In the genomic region with DNA sequence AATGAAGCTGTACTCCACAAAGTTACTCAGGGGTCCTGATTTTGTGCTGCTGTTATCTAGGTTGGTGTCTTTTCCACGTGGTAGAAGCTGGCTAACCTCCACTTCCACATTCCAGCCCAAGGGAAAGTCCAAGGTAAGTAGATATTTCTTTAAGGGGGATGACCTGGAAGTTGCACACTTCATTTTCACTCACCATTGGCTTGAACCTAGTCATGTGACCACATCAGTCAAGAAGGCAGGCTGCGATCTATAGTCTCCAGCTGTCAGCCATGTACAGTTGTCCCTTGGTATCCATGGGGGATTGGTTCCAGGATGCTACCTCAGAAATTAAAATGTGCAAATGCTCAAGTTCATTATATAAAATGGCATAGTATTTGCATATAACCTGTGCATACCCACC, we compare ENCODE assay signal across 22 cellular contexts.
"Had no signal": no experiment of that assay in that cellular context is flagged by ENCODE, and none has a peak within 500 bp of the region (broad histone marks: within the 10 kb centered on the region; RNA-seq: fewer than 3 reads in every experiment).

No MANE protein-coding gene starts in this region.

- H3K27ac ChIP-seq: coronary artery, dorsolateral prefrontal cortex, esophagus muscularis mucosa, foreskin keratinocyte, gastroesophageal sphincter, heart left ventricle, hepatocyte, left lung, lower lobe of right lung had no signal

- H3K79me2 ChIP-seq: hepatocyte had no signal

- DNase-seq: dermis blood vessel endothelial cell; dorsolateral prefrontal cortex; effector CD4-positive, alpha-beta T cell; effector memory CD4-positive, alpha-beta T cell; foreskin keratinocyte; heart left ventricle; hypothalamus; immature natural killer cell; islet precursor cell; left cardiac atrium; left lung; left ventricle myocardium superior; lower lobe of right lung; mesenchymal stem cell; mucosa of descending colon had no signal

- FAIRE-seq: colon, endothelial cell of umbilical vein, frontal cortex had no signal

- H2AFZ ChIP-seq: hepatocyte had no signal

- H3K9me3 ChIP-seq: gastroesophageal sphincter, lower lobe of right lung, mucosa of descending colon had no signal

- H3K4me2 ChIP-seq: hepatocyte had no signal

- H3K4me1 ChIP-seq: esophagus muscularis mucosa, gastroesophageal sphincter, heart left ventricle, left lung, lower lobe of right lung had no signal

- H3K36me3 ChIP-seq: esophagus muscularis mucosa, gastroesophageal sphincter, heart left ventricle, left lung, lower lobe of right lung had no signal

- H3K4me3 ChIP-seq: coronary artery, dorsolateral prefrontal cortex, esophagus muscularis mucosa, gastroesophageal sphincter, heart left ventricle, hepatocyte, left lung, lower lobe of right lung, mucosa of descending colon had no signal

- ATAC-seq: foreskin keratinocyte, gastroesophageal sphincter, heart left ventricle, left cardiac atrium, left lung, left ventricle myocardium superior, lower lobe of right lung, mucosa of descending colon had no signal

- H3K27me3 ChIP-seq: dorsolateral prefrontal cortex, esophagus muscularis mucosa, foreskin keratinocyte, gastroesophageal sphincter, heart left ventricle, hepatocyte, left lung had no signal
